ENCODE assay signal across 19 cellular contexts in genomic region chr17:49587366-49588073, GRCh38. TPM values are rescaled to one million over a fixed set of nuclear protein-coding genes. Genes with fewer than 3 reads are reported as not detected.
"Had no signal": no experiment of that assay in that cellular context is flagged by ENCODE, and none has a peak within 500 bp of the region (broad histone marks: within the 10 kb centered on the region; RNA-seq: fewer than 3 reads in every experiment).

No MANE protein-coding gene starts in this region.

- H3K27ac ChIP-seq: heart left ventricle, pancreas, suprapubic skin, tibial nerve had no signal

- H3K4me1 Mint-ChIP-seq: natural killer cell; neural crest cell; stimulated activated effector memory CD8-positive, alpha-beta T cell treated with anti-CD3 and anti-CD28 coated beads, Interleukin-12 subunit alpha, Interleukin-12 subunit beta, amount 100 ng/mL, for 72 hours had no signal

- H3K9me3 Mint-ChIP-seq: natural killer cell; neural crest cell; stimulated activated effector memory CD8-positive, alpha-beta T cell treated with anti-CD3 and anti-CD28 coated beads, Interleukin-12 subunit alpha, Interleukin-12 subunit beta, amount 100 ng/mL, for 72 hours had no signal

- H3K4me2 ChIP-seq: smooth muscle cell had no signal

- H3K4me1 ChIP-seq: pancreas had no signal

- H3K36me3 ChIP-seq: pancreas had no signal

- H3K27me3 ChIP-seq: heart left ventricle, pancreas, suprapubic skin, tibial nerve had no signal

- H3K4me3 Mint-ChIP-seq: natural killer cell; neural crest cell; stimulated activated effector memory CD8-positive, alpha-beta T cell treated with anti-CD3 and anti-CD28 coated beads, Interleukin-12 subunit alpha, Interleukin-12 subunit beta, amount 100 ng/mL, for 72 hours had no signal

- H3K27me3 Mint-ChIP-seq: progenitor cell of endocrine pancreas had no signal

- ATAC-seq: natural killer cell; pancreas; right cardiac atrium; stimulated activated effector memory CD8-positive, alpha-beta T cell treated with anti-CD3 and anti-CD28 coated beads, Interleukin-12 subunit alpha, Interleukin-12 subunit beta, amount 100 ng/mL, for 72 hours; stimulated activated naive CD8-positive, alpha-beta T cell treated with anti-CD3 and anti-CD28 coated beads, Interleukin-15, Interleukin-2, amounts not matched to agents 100 U/mL and 50 U/mL, for 24 hours had no signal

- H3K9me3 ChIP-seq: heart left ventricle, pancreas, suprapubic skin, tibial nerve had no signal

- H3K4me3 ChIP-seq: heart left ventricle, pancreas, smooth muscle cell, suprapubic skin, tibial nerve had no signal

- H3K36me3 Mint-ChIP-seq: natural killer cell had no signal

- H3K27ac Mint-ChIP-seq: natural killer cell had no signal

- DNase-seq: cerebellar nuclear complex; dermis blood vessel endothelial cell; heart left ventricle; hippocampal formation; mammary epithelial cell; natural killer cell; nucleus accumbens; pancreas; right cardiac atrium; stimulated activated CD4-positive, alpha-beta T cell treated with anti-CD3 and anti-CD28 coated beads, Interleukin-2, amount 100 ng/mL, for 48 hours; stimulated activated naive CD8-positive, alpha-beta T cell treated with anti-CD3 and anti-CD28 coated beads, Interleukin-15, Interleukin-2, amounts not matched to agents 100 U/mL and 50 U/mL, for 24 hours had no signal

RNA-seq across cellular contexts. Expression of gene NXPH3, which starts 11.8 kb away (rescaled TPM):
- total RNA-seq: kidney epithelial cell, mononuclear cell, natural killer cell had no signal
